In genomic region chr13:75460644-75461043, GRCh38 we compare ENCODE assay signal across 21 cellular contexts. TPM values are rescaled to one million over a fixed set of nuclear protein-coding genes. Genes with fewer than 3 reads are reported as not detected.
A peak's percentile ranks its signal among the peaks of the same experiment; 100 is the strongest.
DNase-seq lines count a peak whose midpoint lies in the region; ATAC-seq and TF ChIP-seq lines count a peak whose summit lies in the region.
"Had no signal": no experiment of that assay in that cellular context is flagged by ENCODE, and none has a peak within 500 bp of the region (broad histone marks: within the 10 kb centered on the region; RNA-seq: fewer than 3 reads in every experiment).

No MANE protein-coding gene starts in this region.

- ATAC-seq in heart left ventricle (no peak), Right ventricle myocardium superior (ENCODE audit: poor library complexity) (no peak), gastrocnemius medialis (no peak), GM18505 (IDR thresholded peaks at IDR 0.05; ENCODE audit: unreplicated experiment) (no peak), HG03342 (IDR thresholded peaks at IDR 0.05; ENCODE audit: unreplicated experiment) (no peak)
- ATAC-seq: CD8-positive, alpha-beta T cell; GM12878 had no signal

- peaks cover 37% of the 10 kb centered on the region for H3K4me1 Mint-ChIP-seq in Caco-2 (ENCODE audit: low read depth, unreplicated experiment)
- H3K4me1 Mint-ChIP-seq: B cell; CD4-positive, CD25-positive, alpha-beta regulatory T cell had no signal

- no peaks in the 10 kb centered on the region for H3K27me3 ChIP-seq in heart left ventricle
- H3K27me3 ChIP-seq in Caco-2 (replicated peaks; ENCODE audit: control insufficient read depth, insufficient read depth, low read length), result no peaks in the 10 kb centered on the region
- H3K27me3 ChIP-seq in adrenal gland, result no peaks in the 10 kb centered on the region
- no peaks in the 10 kb centered on the region for H3K27me3 ChIP-seq in gastrocnemius medialis
- H3K27me3 ChIP-seq: BLaER1 had no signal

- CTCF ChIA-PET in Caco-2 (lab: Charles Lee), result no interaction called here

- peaks cover 57% of the 10 kb centered on the region for H3K36me3 Mint-ChIP-seq in Caco-2 (ENCODE audit: insufficient read depth, unreplicated experiment)
- H3K36me3 Mint-ChIP-seq: CD4-positive, CD25-positive, alpha-beta regulatory T cell; CD8-positive, alpha-beta T cell had no signal

- POLR2A ChIA-PET in Caco-2 (lab: Charles Lee), result no interaction called here

- H3K4me1 ChIP-seq in heart left ventricle, result peaks cover 0 to 80% (median 34%) of the 10 kb centered on the region in 12 donors
- peaks cover 6% of the 10 kb centered on the region for H3K4me1 ChIP-seq in Caco-2
- H3K4me1 ChIP-seq in adrenal gland (replicated peaks in 1 of 2), result peaks cover 36 to 60% of the 10 kb centered on the region in 2 donors
- peaks cover 88 to 91% of the 10 kb centered on the region in 2 donors for H3K4me1 ChIP-seq in gastrocnemius medialis
- H3K4me1 ChIP-seq: BLaER1 had no signal

- WGBS in heart left ventricle, 4 donors, result 70 to 85% (median 72%) methylated on average over 5 of the region's 5 CpGs
- WGBS in adrenal gland, 4 donors, result 56 to 66% (median 61%) methylated on average over 5 of the region's 5 CpGs

- H3K27ac Mint-ChIP-seq in Caco-2 (ENCODE audit: unreplicated experiment), result peak overlapping the region; percentile 9
- H3K27ac Mint-ChIP-seq: B cell; CD4-positive, CD25-positive, alpha-beta regulatory T cell; CD8-positive, alpha-beta T cell; HFFc6 had no signal

- TF ChIP-seq POLR2A in heart left ventricle (IDR thresholded peaks at IDR 0.05) (no peak), adrenal gland (IDR thresholded peaks at IDR 0.05) (no peak), gastrocnemius medialis (IDR thresholded peaks at IDR 0.05) (no peak), GM18505 (IDR thresholded peaks at IDR 0.05; ENCODE audit: borderline replicate concordance, extremely low read depth, insufficient read depth, insufficient read length) (no peak)

- BruUV-seq in Caco-2 (replicated peaks; lab: Mats Ljungman, UMichigan), result no TSS peak

- H3K4me3 Mint-ChIP-seq in Caco-2 (ENCODE audit: unreplicated experiment), result no peak overlapping the region
- H3K4me3 Mint-ChIP-seq: B cell; CD4-positive, CD25-positive, alpha-beta regulatory T cell; CD8-positive, alpha-beta T cell; HFFc6 had no signal

- H3K9me3 Mint-ChIP-seq in Caco-2 (ENCODE audit: unreplicated experiment), result peaks cover 10% of the 10 kb centered on the region
- H3K9me3 Mint-ChIP-seq: CD8-positive, alpha-beta T cell had no signal

- in situ Hi-C loops in gastrocnemius medialis (cut with MboI; ENCODE audit: low sequenced_read_pairs in 4 of 4), result no loop called here

- DNase-seq in heart left ventricle, result no peak
- no peak for DNase-seq in Right ventricle myocardium superior
- DNase-seq in Caco-2, result no peak
- peak; percentile 44 to 73 (median 62) for DNase-seq in adrenal gland
- DNase-seq in gastrocnemius medialis, result no peak
- no peak for DNase-seq in hippocampal formation (lab: John Stamatoyannopoulos, UW)
- DNase-seq: CD4-positive, CD25-positive, alpha-beta regulatory T cell; CD8-positive, alpha-beta T cell; DMS 273 treated with DMSO at 0.1 percent for 48 hours; DMS79; GDM1; GOT3; HFFc6 had no signal

- H3K36me3 ChIP-seq in heart left ventricle, result no peaks in the 10 kb centered on the region
- H3K36me3 ChIP-seq in Caco-2 (ENCODE audit: control insufficient read depth, insufficient read depth, low read length), result peaks cover 3% of the 10 kb centered on the region
- H3K36me3 ChIP-seq in adrenal gland (replicated peaks in 1 of 2), result no peaks in the 10 kb centered on the region
- no peaks in the 10 kb centered on the region for H3K36me3 ChIP-seq in gastrocnemius medialis
- H3K36me3 ChIP-seq: HAP-1 had no signal

- H3K27ac ChIP-seq in heart left ventricle (peak overlapping the region in 8 of 12 donors; percentile 12 to 82 (median 19)), adrenal gland (peak overlapping the region in 3 of 5 donors; percentile 9 to 27 (median 20)), gastrocnemius medialis (peak overlapping the region; percentile 85 to 98 (median 92))
- H3K27ac ChIP-seq: 22Rv1, BLaER1, C4-2B had no signal

- H3K9me3 ChIP-seq in heart left ventricle, result no peaks in the 10 kb centered on the region
- no peaks in the 10 kb centered on the region for H3K9me3 ChIP-seq in Caco-2
- H3K9me3 ChIP-seq in adrenal gland (replicated peaks in 1 of 3), result no peaks in the 10 kb centered on the region
- H3K9me3 ChIP-seq in gastrocnemius medialis, result no peaks in the 10 kb centered on the region
- H3K9me3 ChIP-seq: HAP-1 had no signal

- intact Hi-C loops in heart left ventricle (cut with DNase I) (no loop called here), Right ventricle myocardium superior (cut with DNase I) (no loop called here), Caco-2 (cut with micrococcal nuclease; ENCODE audit: unreplicated experiment) (no loop called here), adrenal gland (cut with DNase I) (no loop called here), gastrocnemius medialis (cut with DNase I; ENCODE audit: low total_unique reads) (no loop called here)

- H3K27me3 Mint-ChIP-seq in Caco-2 (ENCODE audit: insufficient read depth, unreplicated experiment), result no peaks in the 10 kb centered on the region
- H3K27me3 Mint-ChIP-seq: CD4-positive, CD25-positive, alpha-beta regulatory T cell had no signal

- TF ChIP-seq CTCF in heart left ventricle (IDR thresholded peaks at IDR 0.05) (no peak), Caco-2 (IDR thresholded peaks at IDR 0.05; ENCODE audit: insufficient read depth in 1 of 2, low read depth in 1 of 2, low read length in 1 of 2, severe bottlenecking in 1 of 2, unreplicated experiment in 1 of 2) (no peak), adrenal gland (IDR thresholded peaks at IDR 0.05) (no peak), gastrocnemius medialis (IDR thresholded peaks at IDR 0.05 in 4 of 5, conservative IDR thresholded peaks at IDR 0.05 in 1 of 5) (no peak)

- H3K4me3 ChIP-seq in heart left ventricle, result no peak overlapping the region
- H3K4me3 ChIP-seq in Caco-2 (ENCODE audit: low read depth, low read length), result no peak overlapping the region
- H3K4me3 ChIP-seq in adrenal gland, result no peak overlapping the region
- no peak overlapping the region for H3K4me3 ChIP-seq in gastrocnemius medialis
- H3K4me3 ChIP-seq: BLaER1, GM12878, HAP-1 had no signal

RNA-seq across cellular contexts. Expression of gene TBC1D4, which starts 21.3 kb away (rescaled TPM):
- total RNA-seq in heart left ventricle (100 to 1,000 TPM in 3 of 9 donors, 10 to 100 TPM in 6; 52.9 to 158 (median 85.6) TPM), Right ventricle myocardium superior (107 TPM), Caco-2 (2022) (177 and 194 TPM in 2 replicates), adrenal gland (100 to 1,000 TPM in 7 of 8 donors, 10 to 100 TPM in 1; 59.2 to 324 (median 238) TPM), gastrocnemius medialis (100 to 1,000 TPM in 3 of 4 donors, 10 to 100 TPM in 1; 49.9 to 279 (median 211) TPM)
- polyA plus RNA-seq in heart left ventricle (10 to 100 TPM; 26.8 to 31.9 TPM), adrenal gland (100 to 1,000 TPM in 1 of 3 donors, 10 to 100 TPM in 2; 41.6 to 110 (median 88.4) TPM)

Comparison
In these comparisons a context has a peak if more than half of its experiments do, and no peak if none do; other contexts are left out.
1. DNase-seq: peak in adrenal gland (7 of 7); none in heart left ventricle (0 of 5), Right ventricle myocardium superior (single experiment), Caco-2 (0 of 2), gastrocnemius medialis (0 of 2) and hippocampal formation (0 of 2).
2. H3K27ac ChIP-seq: peak in every context shown above with its lines; median percentile 92 in gastrocnemius medialis; 20 in adrenal gland; 19 in heart left ventricle.